ENCODE assay signal across 16 cellular contexts in the genomic region with DNA sequence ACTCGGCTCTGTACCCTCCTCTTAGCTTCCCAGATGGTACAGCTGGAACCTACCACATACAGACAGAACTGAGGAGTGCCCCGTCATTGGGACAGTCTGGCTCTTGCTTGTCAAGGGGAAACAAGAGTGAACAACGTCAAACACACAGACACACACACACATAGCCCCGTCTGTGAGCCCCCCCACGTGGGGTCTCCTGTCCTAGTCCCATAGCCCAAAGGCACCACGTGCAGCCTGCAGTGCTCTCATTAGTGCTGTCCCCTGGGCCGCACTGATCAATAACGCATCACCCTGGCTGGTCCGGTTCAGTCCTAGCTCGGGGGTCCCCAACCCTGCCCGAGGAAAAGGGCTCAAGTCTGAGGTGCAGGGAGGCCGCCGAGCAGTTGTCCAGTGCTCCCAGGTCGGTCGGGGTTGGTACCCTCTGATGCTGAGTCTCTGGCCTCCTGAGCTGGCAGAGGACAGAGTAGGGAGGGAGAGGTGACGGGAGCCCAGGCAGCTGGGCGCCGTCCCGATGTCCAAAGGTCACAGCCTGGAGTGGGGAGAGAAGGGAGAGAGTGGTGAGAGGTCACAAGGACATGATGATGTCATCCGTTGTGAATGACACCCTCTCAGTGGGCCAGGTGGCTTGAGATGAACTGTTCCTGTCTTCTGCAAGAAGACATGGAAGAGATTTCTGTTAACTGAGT.
DNase-seq lines count a peak whose midpoint lies in the region; ATAC-seq, FAIRE-seq and TF ChIP-seq lines count a peak whose summit lies in the region.
"Had no signal": no experiment of that assay in that cellular context is flagged by ENCODE, and none has a peak within 500 bp of the region (broad histone marks: within the 10 kb centered on the region; RNA-seq: fewer than 3 reads in every experiment).

No MANE protein-coding gene starts in this region.

- H2BK12ac ChIP-seq in H1 (ENCODE audit: low read depth, low read length), result peak overlapping the region; percentile 6; the same call in 1 of the 2 replicates

- H3K36me3 ChIP-seq in HEK293 (ENCODE audit: control insufficient read depth in 2 of 2, insufficient read depth in 1 of 2, low read length in 2 of 2), result no peaks in the 10 kb centered on the region
- H3K36me3 ChIP-seq in H1 (ENCODE audit: control insufficient read depth in 2 of 4, insufficient read depth in 4 of 4, low read length in 3 of 4), result no peaks in the 10 kb centered on the region; a peak in 1 of 8 replicates
- H3K36me3 ChIP-seq in mesendoderm (ENCODE audit: control insufficient read depth, insufficient read depth, low read length), result no peaks in the 10 kb centered on the region
- H3K36me3 ChIP-seq: BE2C had no signal

- no peak overlapping the region for H4K5ac ChIP-seq in H1 (ENCODE audit: insufficient read length, low read depth, low read length)
- H4K5ac ChIP-seq in mesendoderm (ENCODE audit: low read length), result no peak overlapping the region

- H3K9ac ChIP-seq in H1 (replicated peaks in 1 of 4; ENCODE audit: extremely low read depth in 1 of 4, low read depth in 3 of 4, low read length in 3 of 4) (no peak overlapping the region), mesendoderm (ENCODE audit: low read length) (no peak overlapping the region)
- H3K9ac ChIP-seq: SK-N-SH had no signal

- no peak overlapping the region for H3K4me2 ChIP-seq in H1 (ENCODE audit: insufficient read depth in 1 of 2, low read depth in 2 of 2, low read length in 2 of 2)
- no peak overlapping the region for H3K4me2 ChIP-seq in mesendoderm (ENCODE audit: low read length)
- H3K4me2 ChIP-seq: SK-N-SH had no signal

- TF ChIP-seq CTCF in HEK293 (tag by site-specific recombination; IDR thresholded peaks at IDR 0.05), result no peak
- no peak for TF ChIP-seq CTCF in H1 (IDR thresholded peaks at IDR 0.05; ENCODE audit: control extremely low read depth in 1 of 3, insufficient read depth in 1 of 3, low read depth in 1 of 3, low read length in 3 of 3)

- no peak overlapping the region for H2BK15ac ChIP-seq in H1 (ENCODE audit: low read length)
- no peak overlapping the region for H2BK15ac ChIP-seq in mesendoderm (replicated peaks; ENCODE audit: low read depth)

- WGBS in H1 (ENCODE audit: extremely low coverage in 1 of 2, insufficient coverage in 1 of 2, insufficient read length in 1 of 2, insufficient replicate concordance in 2 of 2, low coverage in 1 of 2, low lambda C conversion rate in 2 of 2, missing lambda C conversion rate in 1 of 2), 2 experiments, result 78% methylated on average over 20 of the region's 20 CpGs; no CpG with 5 or more reads in 1 of the 2 experiments
- no CpG with 5 or more reads among the region's 20 CpGs for WGBS in mesendoderm (ENCODE audit: extremely low coverage, insufficient coverage, low lambda C conversion rate)

- H3K18ac ChIP-seq in H1 (ENCODE audit: extremely low read depth, low read length) (no peak overlapping the region), mesendoderm (ENCODE audit: low read length) (no peak overlapping the region)

- no peak for FAIRE-seq in H1 (lab: Jason Lieb, UNC)

- CTCF ChIA-PET in HEK293 (lab: Yijun Ruan, JAX), result interaction anchor here (0.6 to 1.5 kb wide), 2 partner anchors 25 to 100 kb away, joined by 3 read pairs; no protein-coding TSS in a partner anchor
- CTCF ChIA-PET in H1 (lab: Charles Lee; ENCODE audit: partially characterized antibody), result interaction anchor here (0.5 to 3.7 kb wide), 10 partner anchors 25 to 370 kb away, joined by 3 to 23 read pairs (median 4); no protein-coding TSS in a partner anchor

- H2BK5ac ChIP-seq in H1 (ENCODE audit: low read depth, low read length), result peak overlapping the region; percentile 52; the same call in 1 of the 2 replicates
- H2BK5ac ChIP-seq in mesendoderm (ENCODE audit: low read length), result no peak overlapping the region

- no peaks in the 10 kb centered on the region for H4K20me1 ChIP-seq in H1 (replicated peaks in 1 of 2; ENCODE audit: control insufficient read depth in 1 of 2, insufficient read depth in 2 of 2, low read length in 2 of 2)

- H3K79me2 ChIP-seq in H1 (ENCODE audit: control insufficient read depth in 1 of 2, insufficient read depth in 2 of 2, low read length in 2 of 2) (no peaks in the 10 kb centered on the region), mesendoderm (ENCODE audit: control insufficient read depth, insufficient read depth, low read length) (no peaks in the 10 kb centered on the region)

- intact Hi-C loops in Right ventricle myocardium inferior (cut with DNase I), result no loop called here

- H2BK20ac ChIP-seq in H1 (ENCODE audit: low read length), result no peak overlapping the region

- peaks cover 10% of the 10 kb centered on the region for H3K27me3 Mint-ChIP-seq in stimulated activated memory B cell treated with anti-CD40 and anti-IgM and Interleukin-4, amounts not matched to agents 10 μg/mL and 1 μg/mL and 100 μg/mL, for 72 hours

- no peak overlapping the region for H3K4ac ChIP-seq in H1 (replicated peaks; ENCODE audit: insufficient read length, low read depth, low read length)
- H3K4ac ChIP-seq in mesendoderm (ENCODE audit: low read depth, low read length), result no peak overlapping the region

- H3K23ac ChIP-seq in H1 (ENCODE audit: insufficient read length), result no peak overlapping the region
- no peak overlapping the region for H3K23ac ChIP-seq in mesendoderm (ENCODE audit: low read length)

- peak; percentile 25 for ATAC-seq in stimulated activated memory B cell treated with anti-CD40 and anti-IgM and Interleukin-4, amounts not matched to agents 10 μg/mL and 1 μg/mL and 100 μg/mL, for 72 hours
- ATAC-seq in GM18505 (IDR thresholded peaks at IDR 0.05; ENCODE audit: unreplicated experiment) (no peak), Right ventricle myocardium inferior (no peak), HG03521 (IDR thresholded peaks at IDR 0.05; ENCODE audit: unreplicated experiment) (no peak)
- ATAC-seq: CD8-positive, alpha-beta T cell; PC-3 had no signal

- H4K8ac ChIP-seq in H1 (ENCODE audit: extremely low read depth, insufficient read depth, low read length) (no peak overlapping the region), mesendoderm (ENCODE audit: low read depth, low read length) (no peak overlapping the region)

- H4K91ac ChIP-seq in H1 (replicated peaks; ENCODE audit: insufficient read length, low read length), result peak overlapping the region; percentile 57

- H3K79me1 ChIP-seq in H1 (ENCODE audit: low read depth, low read length) (no peaks in the 10 kb centered on the region), mesendoderm (ENCODE audit: low read length) (no peaks in the 10 kb centered on the region)

- no peak overlapping the region for H3K14ac ChIP-seq in H1 (ENCODE audit: insufficient read length)

- no peak overlapping the region for H3K56ac ChIP-seq in H1 (replicated peaks; ENCODE audit: insufficient read length, low read depth, low read length)
- no peak overlapping the region for H3K56ac ChIP-seq in mesendoderm (ENCODE audit: low read length)

- H3K23me2 ChIP-seq in H1 (ENCODE audit: low read depth, low read length), result peaks cover 7% of the 10 kb centered on the region; the same call in 1 of the 2 replicates

- H2AFZ ChIP-seq in H1 (ENCODE audit: low read length), result no peak overlapping the region

- H2AK5ac ChIP-seq in H1 (ENCODE audit: low read depth, low read length), result no peak overlapping the region
- no peak overlapping the region for H2AK5ac ChIP-seq in mesendoderm (ENCODE audit: low read length)

- no peak for TF ChIP-seq RAD21 in H1 (IDR thresholded peaks at IDR 0.05 in 1 of 2, conservative IDR thresholded peaks at IDR 0.05 in 1 of 2; ENCODE audit: low read depth in 2 of 2, low read length in 2 of 2)

- DNase-seq in H1 (ENCODE audit: low read depth in 1 of 2, low spot score in 2 of 2), result no peak
- DNase-seq in mesendoderm, result peak; percentile 20
- DNase-seq in Right ventricle myocardium inferior (ENCODE audit: missing footprints), result no peak
- no peak for DNase-seq in GM03348 (ENCODE audit: low spot score)
- DNase-seq: BE2C; CD8-positive, alpha-beta T cell; HCEC 1CT; NCI-H1092; NCI-H2107; NCI-H69; PC-3; SK-N-SH had no signal

- H3K9me3 Mint-ChIP-seq in stimulated activated memory B cell treated with anti-CD40 and anti-IgM and Interleukin-4, amounts not matched to agents 10 μg/mL and 1 μg/mL and 100 μg/mL, for 72 hours, result peaks cover 10% of the 10 kb centered on the region

- no peak overlapping the region for H3K27ac ChIP-seq in HEK293 (ENCODE audit: extremely low read depth, low read depth, low read length)
- H3K27ac ChIP-seq in H1 (ENCODE audit: low read depth, low read length), result no peak overlapping the region
- H3K27ac ChIP-seq in mesendoderm (ENCODE audit: low read depth, low read length), result no peak overlapping the region

- H3K27ac Mint-ChIP-seq in stimulated activated memory B cell treated with anti-CD40 and anti-IgM and Interleukin-4, amounts not matched to agents 10 μg/mL and 1 μg/mL and 100 μg/mL, for 72 hours, result no peak overlapping the region
- H3K27ac Mint-ChIP-seq: CD8-positive, alpha-beta T cell had no signal

- no peak for TF ChIP-seq EP300 in H1 (IDR thresholded peaks at IDR 0.05; ENCODE audit: borderline replicate concordance in 1 of 2, low read depth in 2 of 2, low read length in 2 of 2)

- H3K4me3 Mint-ChIP-seq in stimulated activated memory B cell treated with anti-CD40 and anti-IgM and Interleukin-4, amounts not matched to agents 10 μg/mL and 1 μg/mL and 100 μg/mL, for 72 hours, result no peak overlapping the region
- H3K4me3 Mint-ChIP-seq: CD8-positive, alpha-beta T cell had no signal

- H3K9me3 ChIP-seq in HEK293 (ENCODE audit: control insufficient read depth, insufficient read depth, low read depth, low read length) (no peaks in the 10 kb centered on the region), H1 (ENCODE audit: insufficient read depth in 2 of 2, low read depth in 1 of 2, low read length in 1 of 2) (peaks cover 0 to 9% of the 10 kb centered on the region in 2 experiments; a peak in 3 of 4 replicates)
- H3K9me3 ChIP-seq: BE2C, SK-N-SH had no signal

- POLR2A ChIA-PET in HEK293 (lab: Yijun Ruan, JAX), result no interaction called here
- POLR2A ChIA-PET in H1 (lab: Charles Lee; ENCODE audit: partially characterized antibody), result interaction anchor here (0.6 kb wide), 1 partner anchor 251 kb away, joined by 3 read pairs; no protein-coding TSS in a partner anchor

- H3K4me1 ChIP-seq in HEK293 (ENCODE audit: control insufficient read depth, insufficient read depth, low read length), result no peaks in the 10 kb centered on the region
- H3K4me1 ChIP-seq in H1 (replicated peaks in 1 of 4; ENCODE audit: control insufficient read depth in 3 of 4, insufficient read depth in 4 of 4, low read length in 3 of 4), result no peaks in the 10 kb centered on the region
- H3K4me1 ChIP-seq in mesendoderm (ENCODE audit: control insufficient read depth, low read depth, low read length), result no peaks in the 10 kb centered on the region
- H3K4me1 ChIP-seq: BE2C had no signal

- H3K4me3 ChIP-seq in HEK293 (ENCODE audit: low read depth, low read length), result no peak overlapping the region
- H3K4me3 ChIP-seq in H1 (ENCODE audit: extremely low read depth in 1 of 4, insufficient read depth in 2 of 4, low read depth in 3 of 4, low read length in 4 of 4), result no peak overlapping the region
- H3K4me3 ChIP-seq in mesendoderm (ENCODE audit: low read length), result no peak overlapping the region

- H2BK120ac ChIP-seq in H1 (replicated peaks; ENCODE audit: low read depth, low read length) (no peak overlapping the region), mesendoderm (ENCODE audit: low read depth, low read length) (no peak overlapping the region)

- H3K36me3 Mint-ChIP-seq in stimulated activated memory B cell treated with anti-CD40 and anti-IgM and Interleukin-4, amounts not matched to agents 10 μg/mL and 1 μg/mL and 100 μg/mL, for 72 hours, result no peaks in the 10 kb centered on the region
- H3K36me3 Mint-ChIP-seq: CD8-positive, alpha-beta T cell had no signal

- H3K27me3 ChIP-seq in H1 (replicated peaks in 1 of 4; ENCODE audit: control insufficient read depth in 3 of 4, extremely low read depth in 1 of 4, insufficient read depth in 3 of 4, low read length in 3 of 4), result no peaks in the 10 kb centered on the region
- no peaks in the 10 kb centered on the region for H3K27me3 ChIP-seq in mesendoderm (ENCODE audit: insufficient read depth, low read length, poor library complexity)
- H3K27me3 ChIP-seq: BE2C had no signal

- no peak for TF ChIP-seq POLR2A in H1 (IDR thresholded peaks at IDR 0.05; ENCODE audit: control extremely low read depth in 1 of 2, low read depth in 2 of 2, low read length in 2 of 2)
- no peak for TF ChIP-seq POLR2A in GM18505 (IDR thresholded peaks at IDR 0.05; ENCODE audit: borderline replicate concordance, extremely low read depth, insufficient read depth, insufficient read length)

- no peaks in the 10 kb centered on the region for H3K4me1 Mint-ChIP-seq in stimulated activated memory B cell treated with anti-CD40 and anti-IgM and Interleukin-4, amounts not matched to agents 10 μg/mL and 1 μg/mL and 100 μg/mL, for 72 hours

Comparison
In these comparisons a context has a peak if more than half of its experiments do, and no peak if none do; other contexts are left out.
1. Of the 6 proteins assayed by ChIP-seq in both HEK293 and H1: peak only in HEK293: ATF2; only in H1: none; in both: none; in neither: 5.